13 cellular contexts compared by ENCODE assay signal in the genomic region with DNA sequence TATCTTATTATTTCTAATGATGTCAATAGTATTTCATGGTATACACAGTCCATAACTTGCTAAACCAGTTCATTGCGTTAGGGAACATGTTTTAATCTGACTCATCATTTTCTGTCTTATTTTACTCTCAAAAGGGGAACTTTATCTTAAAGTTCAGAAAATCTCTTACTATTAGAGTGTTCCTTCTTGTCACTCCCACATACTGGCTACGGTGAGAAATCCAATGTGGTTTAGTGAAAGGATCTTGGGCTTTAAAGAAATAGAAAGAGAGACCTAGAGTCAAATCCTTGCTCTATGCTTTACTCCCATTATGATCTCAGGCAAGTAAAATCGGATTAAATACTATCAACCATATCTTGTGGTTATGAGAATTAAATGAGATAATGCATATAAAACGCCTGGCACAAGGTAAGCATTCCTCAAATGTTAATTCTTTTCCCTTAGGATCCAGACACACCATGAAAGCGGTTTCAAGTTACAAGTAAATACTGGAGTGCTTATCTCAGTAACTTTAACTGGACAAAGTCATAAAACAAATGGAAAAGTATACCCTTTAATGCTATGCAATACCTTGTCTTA.
A peak's percentile ranks its signal among the peaks of the same experiment; 100 is the strongest.
DNase-seq lines count a peak whose midpoint lies in the region; ATAC-seq and TF ChIP-seq lines count a peak whose summit lies in the region.
"Had no signal": no experiment of that assay in that cellular context is flagged by ENCODE, and none has a peak within 500 bp of the region (broad histone marks: within the 10 kb centered on the region; RNA-seq: fewer than 3 reads in every experiment).

No MANE protein-coding gene starts in this region.

- peak overlapping the region; percentile 38 for H3K27ac Mint-ChIP-seq in stimulated activated effector memory CD8-positive, alpha-beta T cell treated with anti-CD3 and anti-CD28 coated beads, Interleukin-12 subunit alpha, Interleukin-12 subunit beta, amount 100 ng/mL, for 72 hours

- H3K4me3 Mint-ChIP-seq in activated T-cell treated with anti-CD3 and anti-CD28 coated beads, Interleukin-2, amount 50 U/mL, for 4 hours, result no peak overlapping the region
- peak overlapping the region; percentile 20 for H3K4me3 Mint-ChIP-seq in stimulated activated effector memory CD8-positive, alpha-beta T cell treated with anti-CD3 and anti-CD28 coated beads, Interleukin-12 subunit alpha, Interleukin-12 subunit beta, amount 100 ng/mL, for 72 hours
- H3K4me3 Mint-ChIP-seq: neural crest cell had no signal

- TF ChIP-seq CTCF in cardiac fibroblast (IDR thresholded peaks at IDR 0.05; ENCODE audit: low read depth, low read length), result no peak
- no peak for TF ChIP-seq CTCF in brain microvascular endothelial cell (IDR thresholded peaks at IDR 0.05; ENCODE audit: low read depth, low read length, missing control alignments)

- H3K4me3 ChIP-seq in cardiac fibroblast (replicated peaks in 1 of 2; ENCODE audit: low read depth in 2 of 2, low read length in 2 of 2), result no peak overlapping the region
- H3K4me3 ChIP-seq in brain microvascular endothelial cell (ENCODE audit: low read depth, low read length), result no peak overlapping the region

- H3K27ac ChIP-seq in brain microvascular endothelial cell, result no peak overlapping the region
- H3K27ac ChIP-seq: C4-2B, KMS-11 had no signal

- in situ Hi-C loops in brain microvascular endothelial cell (cut with HindIII; ENCODE audit: low pct_ligation_motif_present, low sequenced_read_pairs), result no loop called here

- ATAC-seq in activated T-cell treated with anti-CD3 and anti-CD28 coated beads, Interleukin-2, amount 50 U/mL, for 4 hours, result peak; percentile 13 to 18
- ATAC-seq in stimulated activated effector memory CD8-positive, alpha-beta T cell treated with anti-CD3 and anti-CD28 coated beads, Interleukin-12 subunit alpha, Interleukin-12 subunit beta, amount 100 ng/mL, for 72 hours, result peak; percentile 27

- H3K27me3 Mint-ChIP-seq in activated T-cell treated with anti-CD3 and anti-CD28 coated beads, Interleukin-2, amount 50 U/mL, for 4 hours (ENCODE audit: low read depth), result no peaks in the 10 kb centered on the region

- peaks cover 32% of the 10 kb centered on the region for H3K4me1 Mint-ChIP-seq in activated T-cell treated with anti-CD3 and anti-CD28 coated beads, Interleukin-2, amount 50 U/mL, for 4 hours (ENCODE audit: low read depth)
- peaks cover 50% of the 10 kb centered on the region for H3K4me1 Mint-ChIP-seq in stimulated activated effector memory CD8-positive, alpha-beta T cell treated with anti-CD3 and anti-CD28 coated beads, Interleukin-12 subunit alpha, Interleukin-12 subunit beta, amount 100 ng/mL, for 72 hours
- H3K4me1 Mint-ChIP-seq: neural crest cell had no signal

- peaks cover 66% of the 10 kb centered on the region for H3K36me3 Mint-ChIP-seq in activated T-cell treated with anti-CD3 and anti-CD28 coated beads, Interleukin-2, amount 50 U/mL, for 4 hours (ENCODE audit: insufficient read depth)
- H3K36me3 Mint-ChIP-seq in stimulated activated effector memory CD8-positive, alpha-beta T cell treated with anti-CD3 and anti-CD28 coated beads, Interleukin-12 subunit alpha, Interleukin-12 subunit beta, amount 100 ng/mL, for 72 hours, result peaks cover 56% of the 10 kb centered on the region

- no peaks in the 10 kb centered on the region for H3K36me3 ChIP-seq in brain microvascular endothelial cell (replicated peaks)

- H3K9me3 Mint-ChIP-seq in activated T-cell treated with anti-CD3 and anti-CD28 coated beads, Interleukin-2, amount 50 U/mL, for 4 hours, result peaks cover 6% of the 10 kb centered on the region
- H3K9me3 Mint-ChIP-seq in stimulated activated effector memory CD8-positive, alpha-beta T cell treated with anti-CD3 and anti-CD28 coated beads, Interleukin-12 subunit alpha, Interleukin-12 subunit beta, amount 100 ng/mL, for 72 hours, result peaks cover 10% of the 10 kb centered on the region

- DNase-seq in activated T-cell treated with anti-CD3 and anti-CD28 coated beads, Interleukin-2, amount 50 U/mL, for 4 hours, result no peak
- DNase-seq in activated T-cell treated with anti-CD3 and anti-CD28 coated beads for 4 hours, result no peak
- peak; percentile 85 for DNase-seq in Kasumi-1 (lab: John Stamatoyannopoulos, UW)
- DNase-seq in cardiac fibroblast (ENCODE audit: low read depth in 2 of 2), result peak; percentile 30 to 61
- DNase-seq in stimulated activated effector memory CD8-positive, alpha-beta T cell treated with anti-CD3 and anti-CD28 coated beads, Interleukin-12 subunit alpha, Interleukin-12 subunit beta, amount 100 ng/mL, for 72 hours (ENCODE audit: low spot score in 2 of 2), result no peak
- DNase-seq in effector CD8-positive, alpha-beta T cell (lab: John Stamatoyannopoulos, UW), result no peak
- DNase-seq in iPS-NIHi11 (ENCODE audit: low spot score), result no peak
- no peak for DNase-seq in brain microvascular endothelial cell
- DNase-seq: activated effector memory CD4-positive, alpha-beta T cell treated with anti-CD3 and anti-CD28 coated beads, Interleukin-2, amount 50 U/mL, for 16 hours; NCI-H748 treated with DMSO at 0.1 percent for 48 hours had no signal

- H3K27me3 ChIP-seq in brain microvascular endothelial cell (replicated peaks), result no peaks in the 10 kb centered on the region

Comparison
In these comparisons a context has a peak if more than half of its experiments do, and no peak if none do; other contexts are left out.
1. DNase-seq: peak in Kasumi-1 (2 of 2) and cardiac fibroblast (2 of 2); none in activated T-cell treated with anti-CD3 and anti-CD28 coated beads, Interleukin-2, amount 50 U/mL, for 4 hours (single experiment), activated T-cell treated with anti-CD3 and anti-CD28 coated beads for 4 hours (single experiment), stimulated activated effector memory CD8-positive, alpha-beta T cell treated with anti-CD3 and anti-CD28 coated beads, Interleukin-12 subunit alpha, Interleukin-12 subunit beta, amount 100 ng/mL, for 72 hours (0 of 2), effector CD8-positive, alpha-beta T cell (single experiment), iPS-NIHi11 (single experiment) and brain microvascular endothelial cell (single experiment).